Comparison of ENCODE assay signal across 21 cellular contexts in the genomic region with DNA sequence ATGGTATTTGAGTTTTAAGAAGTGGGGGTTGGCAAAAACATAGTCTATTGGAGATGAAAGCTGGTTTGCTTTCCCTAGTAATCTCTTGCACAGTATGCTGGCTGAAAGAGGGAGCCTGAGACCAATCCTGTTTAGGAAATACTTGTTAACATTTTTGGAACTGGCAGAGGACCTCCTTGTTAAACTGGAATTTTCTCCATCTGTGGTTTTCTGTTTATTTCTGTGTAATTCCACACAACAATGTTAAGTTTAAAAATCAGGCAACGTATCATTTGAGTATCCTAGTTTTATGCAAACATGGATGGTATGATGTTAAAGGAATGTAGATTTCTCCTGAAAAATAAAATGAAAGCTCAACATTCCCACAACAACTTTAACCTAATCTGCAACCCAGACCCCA.
"Had no signal": no experiment of that assay in that cellular context is flagged by ENCODE, and none has a peak within 500 bp of the region (broad histone marks: within the 10 kb centered on the region; RNA-seq: fewer than 3 reads in every experiment).

No MANE protein-coding gene starts in this region.

- H3K4me3 ChIP-seq: adrenal gland, breast epithelium, MG63, Peyer's patch had no signal

- H3K27ac ChIP-seq: adrenal gland, breast epithelium, Peyer's patch had no signal

- H3K27me3 ChIP-seq: adrenal gland, breast epithelium, MG63, Peyer's patch had no signal

- DNase-seq: activated CD4-positive, alpha-beta T cell treated with anti-CD3 and anti-CD28 coated beads for 4 hours; activated CD4-positive, alpha-beta T cell treated with anti-CD3 and anti-CD28 coated beads, Interleukin-2, amount 50 U/mL, for 4 hours; activated CD8-positive, alpha-beta memory T cell treated with anti-CD3 and anti-CD28 coated beads, Interleukin-2, amount 50 U/mL, for 48 hours; activated CD8-positive, alpha-beta T cell treated with anti-CD3 and anti-CD28 coated beads, Interleukin-2, amount 10 ng/mL, durations not matched to agents 7 days and 5 days; activated naive CD4-positive, alpha-beta T cell treated with anti-CD3 and anti-CD28 coated beads, Interleukin-2, amount 50 U/mL, for 16 hours; activated naive CD8-positive, alpha-beta T cell treated with anti-CD3 and anti-CD28 coated beads, Interleukin-2, amount 10 ng/mL, durations not matched to agents 7 days and 5 days; activated T-cell treated with anti-CD3 and anti-CD28 coated beads, Interleukin-2, amount 50 U/mL, for 1 hour; adrenal gland; anterior cingulate cortex; KG1; MG63; MV-4-11; NCI-H1092 treated with DMSO at 0.1 percent for 48 hours; NCI-H1417 treated with DMSO at 0.1 percent for 48 hours; NCI-H1694 treated with DMSO at 0.1 percent for 48 hours; NCI-H2081 treated with DMSO at 0.1 percent for 48 hours; NCI-H2227 treated with DMSO at 0.1 percent for 48 hours; NCI-H526 treated with DMSO at 0.1 percent for 48 hours; Peyer's patch; SHP77 had no signal

- H3K4me1 ChIP-seq: breast epithelium, Peyer's patch had no signal

- H3K9me3 ChIP-seq: adrenal gland, breast epithelium, MG63, Peyer's patch had no signal

- H3K36me3 ChIP-seq: adrenal gland, breast epithelium, MG63, Peyer's patch had no signal
